Comparison of ENCODE assay signal across 20 cellular contexts in the genomic region with DNA sequence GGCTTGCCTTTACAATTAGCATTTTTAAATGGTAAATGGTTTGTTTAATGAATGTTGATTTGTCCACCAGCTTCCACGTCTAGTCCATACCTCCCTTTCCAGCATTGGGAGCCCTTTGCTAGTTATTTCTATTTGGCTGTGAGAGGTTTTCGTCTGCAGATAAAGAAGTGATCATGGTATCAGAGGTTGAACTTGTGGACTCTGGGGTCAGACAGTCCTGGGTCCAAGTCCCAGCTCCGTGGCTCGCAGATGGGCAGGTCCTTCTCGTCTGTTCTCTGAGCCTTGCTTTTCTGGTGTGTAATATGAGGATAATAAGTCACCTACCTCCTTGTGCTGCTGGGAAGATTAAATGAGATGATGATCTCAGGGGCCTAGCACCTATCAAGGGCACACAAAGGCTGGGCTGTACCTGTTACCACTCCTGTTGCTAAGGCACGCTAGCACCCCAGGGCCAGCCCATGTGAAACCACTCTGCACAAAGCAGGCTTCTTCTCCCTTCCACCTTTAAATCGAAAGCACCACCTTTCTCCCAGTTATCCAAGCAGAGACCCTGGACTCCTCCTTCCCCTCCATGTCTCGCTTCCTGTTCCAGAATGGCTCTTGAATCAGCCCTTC.
DNase-seq lines count a peak whose midpoint lies in the region; ATAC-seq and TF ChIP-seq lines count a peak whose summit lies in the region.
"Had no signal": no experiment of that assay in that cellular context is flagged by ENCODE, and none has a peak within 500 bp of the region (broad histone marks: within the 10 kb centered on the region; RNA-seq: fewer than 3 reads in every experiment).

No MANE protein-coding gene starts in this region.

- H3K27ac Mint-ChIP-seq in neural crest cell (ENCODE audit: unreplicated experiment), result peak overlapping the region; percentile 91
- H3K27ac Mint-ChIP-seq: activated CD4-positive, alpha-beta memory T cell treated with anti-CD3 and anti-CD28 coated beads, Interleukin-2, amount 10 ng/mL, durations not matched to agents 7 days and 5 days; activated naive CD4-positive, alpha-beta T cell treated with anti-CD3 and anti-CD28 coated beads, Interleukin-2, amount 10 ng/mL, durations not matched to agents 7 days and 5 days; immature natural killer cell; natural killer cell treated with Interleukin-12 subunit alpha and Interleukin-12 subunit beta and Interleukin-15 and Interleukin-18, amount 100 ng/mL, for 72 hours; stimulated activated naive CD8-positive, alpha-beta T cell treated with anti-CD3 and anti-CD28 coated beads, Interleukin-15, amount 100 ng/mL, for 72 hours; T-helper 1 cell treated with Interleukin-12 subunit alpha and Interleukin-12 subunit beta and Interleukin-4 antibody, amounts not matched to agents 30 μg/mL and 1 μg/mL, for 36 hours had no signal

- no peaks in the 10 kb centered on the region for H3K9me3 Mint-ChIP-seq in neural crest cell
- H3K9me3 Mint-ChIP-seq: activated CD4-positive, alpha-beta memory T cell treated with anti-CD3 and anti-CD28 coated beads, Interleukin-2, amount 10 ng/mL, durations not matched to agents 7 days and 5 days; activated naive CD4-positive, alpha-beta T cell treated with anti-CD3 and anti-CD28 coated beads, Interleukin-2, amount 10 ng/mL, durations not matched to agents 7 days and 5 days; activated T-cell treated with anti-CD3 and anti-CD28 coated beads, Interleukin-2, amount 50 U/mL, for 4 hours; immature natural killer cell; natural killer cell treated with Interleukin-12 subunit alpha and Interleukin-12 subunit beta and Interleukin-15 and Interleukin-18, amount 100 ng/mL, for 72 hours; stimulated activated naive CD8-positive, alpha-beta T cell treated with anti-CD3 and anti-CD28 coated beads, Interleukin-15, amount 100 ng/mL, for 72 hours; T-helper 1 cell treated with Interleukin-12 subunit alpha and Interleukin-12 subunit beta and Interleukin-4 antibody, amounts not matched to agents 30 μg/mL and 1 μg/mL, for 36 hours had no signal

- H3K36me3 ChIP-seq in heart right ventricle, result no peaks in the 10 kb centered on the region
- H3K36me3 ChIP-seq in tibial artery, result no peaks in the 10 kb centered on the region
- H3K36me3 ChIP-seq: esophagus squamous epithelium had no signal

- H3K9me3 ChIP-seq in heart right ventricle, result no peaks in the 10 kb centered on the region
- no peaks in the 10 kb centered on the region for H3K9me3 ChIP-seq in tibial artery
- H3K9me3 ChIP-seq: esophagus squamous epithelium had no signal

- ATAC-seq in heart right ventricle (peak in 4 of 8 donors; percentile 27 to 44 (median 34)), HG02840 (IDR thresholded peaks at IDR 0.05; ENCODE audit: low FRiP score, unreplicated experiment) (no peak)
- ATAC-seq: activated T-cell treated with anti-CD3 and anti-CD28 coated beads, Interleukin-2, amount 50 U/mL, for 4 hours; natural killer cell treated with Interleukin-12 subunit alpha and Interleukin-12 subunit beta and Interleukin-15 and Interleukin-18, amount 100 ng/mL, for 72 hours; stimulated activated naive CD8-positive, alpha-beta T cell treated with anti-CD3 and anti-CD28 coated beads, Interleukin-15, amount 100 ng/mL, for 72 hours had no signal

- no peak for DNase-seq in heart right ventricle
- no peak for DNase-seq in neural crest cell (ENCODE audit: low read depth, low spot score)
- DNase-seq in tibial artery, result no peak
- no peak for DNase-seq in NCI-H146 treated with DMSO at 0.1 percent for 48 hours (lab: John Stamatoyannopoulos, UW; ENCODE audit: unreplicated experiment)
- DNase-seq in putamen (ENCODE audit: low spot score), result no peak
- DNase-seq: activated CD4-positive, alpha-beta memory T cell treated with anti-CD3 and anti-CD28 coated beads, Interleukin-2, amount 10 ng/mL, durations not matched to agents 7 days and 5 days; activated naive CD4-positive, alpha-beta T cell treated with anti-CD3 and anti-CD28 coated beads, Interleukin-2, amount 10 ng/mL, durations not matched to agents 7 days and 5 days; activated T-cell treated with anti-CD3 and anti-CD28 coated beads, Interleukin-2, amount 50 U/mL, for 4 hours; effector CD4-positive, alpha-beta T cell; esophagus squamous epithelium; immature natural killer cell; NCI-H1105 treated with DMSO at 0.1 percent for 48 hours; NCI-H526 treated with DMSO at 0.1 percent for 48 hours; SIG-M5; stimulated activated CD4-positive, alpha-beta T cell treated with anti-CD3 and anti-CD28 coated beads, Interleukin-1b, Interleukin-23, amount 100 ng/mL, for 48 hours; stimulated activated naive CD8-positive, alpha-beta T cell treated with anti-CD3 and anti-CD28 coated beads, Interleukin-15, amount 100 ng/mL, for 72 hours had no signal

- intact Hi-C loops in heart right ventricle (cut with DNase I) (loop anchor here in 1 of 10 donors (5.0 kb wide), 1 partner anchor 103 kb away; the partner anchor contains the start of gene GNAO1), tibial artery (cut with DNase I; ENCODE audit: low total_unique reads) (no loop called here)

- WGBS in heart right ventricle, 2 donors, result 78 to 84% methylated on average over 8 of the region's 8 CpGs

- H3K27ac ChIP-seq in angular gyrus (ENCODE audit: low read depth, low read length) (peak overlapping the region; percentile 90), heart right ventricle (peak overlapping the region in 9 of 10 donors; percentile 10 to 77 (median 64)), tibial artery (peak overlapping the region; percentile 32 to 45)
- H3K27ac ChIP-seq: esophagus squamous epithelium had no signal

- peaks cover 10 to 55% (median 38%) of the 10 kb centered on the region in 9 donors for H3K4me1 ChIP-seq in heart right ventricle
- peaks cover 0 to 45% (median 25%) of the 10 kb centered on the region in 4 donors for H3K4me1 ChIP-seq in tibial artery

- H3K4me1 Mint-ChIP-seq in neural crest cell, result peaks cover 63% of the 10 kb centered on the region
- H3K4me1 Mint-ChIP-seq: activated CD4-positive, alpha-beta memory T cell treated with anti-CD3 and anti-CD28 coated beads, Interleukin-2, amount 10 ng/mL, durations not matched to agents 7 days and 5 days; activated naive CD4-positive, alpha-beta T cell treated with anti-CD3 and anti-CD28 coated beads, Interleukin-2, amount 10 ng/mL, durations not matched to agents 7 days and 5 days; immature natural killer cell had no signal

- H3K27me3 Mint-ChIP-seq in neural crest cell (ENCODE audit: low read depth), result no peaks in the 10 kb centered on the region
- H3K27me3 Mint-ChIP-seq: activated CD4-positive, alpha-beta memory T cell treated with anti-CD3 and anti-CD28 coated beads, Interleukin-2, amount 10 ng/mL, durations not matched to agents 7 days and 5 days; natural killer cell treated with Interleukin-12 subunit alpha and Interleukin-12 subunit beta and Interleukin-15 and Interleukin-18, amount 100 ng/mL, for 72 hours had no signal

- TF ChIP-seq CTCF in heart right ventricle (IDR thresholded peaks at IDR 0.05), result no peak
- TF ChIP-seq CTCF in neural crest cell (conservative IDR thresholded peaks at IDR 0.05), result no peak
- no peak for TF ChIP-seq CTCF in tibial artery (IDR thresholded peaks at IDR 0.05)

- no peaks in the 10 kb centered on the region for H3K27me3 ChIP-seq in heart right ventricle
- no peaks in the 10 kb centered on the region for H3K27me3 ChIP-seq in tibial artery
- H3K27me3 ChIP-seq: esophagus squamous epithelium had no signal

- H3K4me3 ChIP-seq in heart right ventricle, result no peak overlapping the region
- no peak overlapping the region for H3K4me3 ChIP-seq in tibial artery
- H3K4me3 ChIP-seq: esophagus squamous epithelium had no signal

- no peaks in the 10 kb centered on the region for H3K36me3 Mint-ChIP-seq in neural crest cell (ENCODE audit: low read depth)
- H3K36me3 Mint-ChIP-seq: activated naive CD4-positive, alpha-beta T cell treated with anti-CD3 and anti-CD28 coated beads, Interleukin-2, amount 10 ng/mL, durations not matched to agents 7 days and 5 days; immature natural killer cell; natural killer cell treated with Interleukin-12 subunit alpha and Interleukin-12 subunit beta and Interleukin-15 and Interleukin-18, amount 100 ng/mL, for 72 hours had no signal

- H3K4me3 Mint-ChIP-seq in neural crest cell, result peak overlapping the region; percentile 5
- H3K4me3 Mint-ChIP-seq: activated CD4-positive, alpha-beta memory T cell treated with anti-CD3 and anti-CD28 coated beads, Interleukin-2, amount 10 ng/mL, durations not matched to agents 7 days and 5 days; activated naive CD4-positive, alpha-beta T cell treated with anti-CD3 and anti-CD28 coated beads, Interleukin-2, amount 10 ng/mL, durations not matched to agents 7 days and 5 days; activated T-cell treated with anti-CD3 and anti-CD28 coated beads, Interleukin-2, amount 50 U/mL, for 4 hours; immature natural killer cell; natural killer cell treated with Interleukin-12 subunit alpha and Interleukin-12 subunit beta and Interleukin-15 and Interleukin-18, amount 100 ng/mL, for 72 hours; stimulated activated naive CD8-positive, alpha-beta T cell treated with anti-CD3 and anti-CD28 coated beads, Interleukin-15, amount 100 ng/mL, for 72 hours; T-helper 1 cell treated with Interleukin-12 subunit alpha and Interleukin-12 subunit beta and Interleukin-4 antibody, amounts not matched to agents 30 μg/mL and 1 μg/mL, for 36 hours had no signal

Comparison
In these comparisons a context has a peak if more than half of its experiments do, and no peak if none do; other contexts are left out.
1. H3K27ac ChIP-seq: peak in every context shown above with its lines; median percentile 90 in angular gyrus; 64 in heart right ventricle; 38 in tibial artery.